ENCODE assay signal across 13 cellular contexts in the genomic region with DNA sequence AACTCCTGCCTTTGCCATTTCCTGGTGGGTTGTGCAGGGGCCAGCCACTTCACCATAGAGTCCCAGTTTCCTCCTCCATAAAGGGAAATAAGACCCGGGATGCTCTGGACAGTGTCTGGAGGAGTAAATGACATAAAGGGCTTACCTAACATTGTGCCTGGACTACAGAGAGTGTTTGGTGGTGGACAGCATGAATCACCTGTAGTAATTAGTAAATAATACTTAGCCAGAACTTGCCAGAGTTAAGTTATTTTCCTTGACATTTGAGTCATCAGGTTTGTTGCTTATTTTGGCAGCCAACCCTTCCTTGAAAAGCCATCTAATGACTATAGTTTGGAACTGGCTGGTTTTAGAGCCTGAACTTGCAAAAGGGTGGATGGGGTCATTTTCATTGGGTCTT.
A peak's percentile ranks its signal among the peaks of the same experiment; 100 is the strongest.
DNase-seq lines count a peak whose midpoint lies in the region; ATAC-seq and TF ChIP-seq lines count a peak whose summit lies in the region.
"Had no signal": no experiment of that assay in that cellular context is flagged by ENCODE, and none has a peak within 500 bp of the region (broad histone marks: within the 10 kb centered on the region; RNA-seq: fewer than 3 reads in every experiment).

No MANE protein-coding gene starts in this region.

- H3K27me3 Mint-ChIP-seq in chondrocyte (ENCODE audit: low read depth), result peaks cover 13% of the 10 kb centered on the region

- peaks cover 49% of the 10 kb centered on the region for H3K4me1 Mint-ChIP-seq in chondrocyte (ENCODE audit: low read depth)
- H3K4me1 Mint-ChIP-seq: stimulated activated naive CD8-positive, alpha-beta T cell treated with anti-CD3 and anti-CD28 coated beads, Interleukin-15, amount 100 ng/mL, for 72 hours had no signal

- TF ChIP-seq CTCF in heart left ventricle (IDR thresholded peaks at IDR 0.05) (no peak), chondrocyte (IDR thresholded peaks at IDR 0.05) (no peak), PC-9 (conservative IDR thresholded peaks at IDR 0.05) (no peak)

- no peak for TF ChIP-seq POLR2A in heart left ventricle (IDR thresholded peaks at IDR 0.05)

- DNase-seq in heart left ventricle (no peak), left ventricle myocardium superior (no peak), chondrocyte (ENCODE audit: low spot score) (no peak), kidney tubule cell (ENCODE audit: low spot score) (peak; percentile 59), aorta (no peak), SJCRH30 (no peak), NCI-H2227 (lab: John Stamatoyannopoulos, UW; ENCODE audit: unreplicated experiment) (no peak), PC-9 (no peak)
- DNase-seq: DMS79; NCI-H226; stimulated activated CD4-positive, alpha-beta T cell treated with anti-CD3 and anti-CD28 coated beads, Interleukin-4, amount 100 ng/mL, for 24 hours; stimulated activated naive CD8-positive, alpha-beta T cell treated with anti-CD3 and anti-CD28 coated beads, Interleukin-15, amount 100 ng/mL, for 72 hours had no signal

- H3K4me3 ChIP-seq in heart left ventricle (no peak overlapping the region), aorta (ENCODE audit: low read length in 2 of 2) (no peak overlapping the region), SJCRH30 (no peak overlapping the region), PC-9 (no peak overlapping the region)

- H4K20me1 ChIP-seq in PC-9 (ENCODE audit: insufficient read depth), result no peaks in the 10 kb centered on the region

- H3K9me2 ChIP-seq in PC-9 (ENCODE audit: insufficient read depth), result no peaks in the 10 kb centered on the region

- H2AFZ ChIP-seq in PC-9, result no peak overlapping the region

- no peak overlapping the region for H3K4me3 Mint-ChIP-seq in chondrocyte (ENCODE audit: unreplicated experiment)
- H3K4me3 Mint-ChIP-seq: stimulated activated naive CD8-positive, alpha-beta T cell treated with anti-CD3 and anti-CD28 coated beads, Interleukin-15, amount 100 ng/mL, for 72 hours had no signal

- ATAC-seq in heart left ventricle (no peak), left ventricle myocardium superior (no peak), aorta (ENCODE audit: low FRiP score) (no peak)
- ATAC-seq: stimulated activated naive CD8-positive, alpha-beta T cell treated with anti-CD3 and anti-CD28 coated beads, Interleukin-15, amount 100 ng/mL, for 72 hours had no signal

- H3K27ac ChIP-seq in heart left ventricle (peak overlapping the region; percentile 69 to 94 (median 88)), aorta (ENCODE audit: low read depth in 1 of 2, low read length in 2 of 2) (peak overlapping the region; percentile 95 to 99), SJCRH30 (no peak overlapping the region), PC-9 (no peak overlapping the region)
- H3K27ac ChIP-seq: neutrophil had no signal

- H3F3A ChIP-seq in PC-9 (ENCODE audit: insufficient read depth, low read depth), result no peaks in the 10 kb centered on the region

- intact Hi-C loops in heart left ventricle (cut with DNase I) (loop anchor here in 1 of 10 donors (5.0 to 10.0 kb wide), 2 partner anchors 51 to 479 kb away; no protein-coding TSS in a partner anchor), left ventricle myocardium superior (cut with micrococcal nuclease) (loop anchor here (2.0 kb wide), 1 partner anchor 29 kb away; no protein-coding TSS in a partner anchor), aorta (cut with DNase I) (no loop called here), PC-9 (cut with micrococcal nuclease; ENCODE audit: unreplicated experiment) (no loop called here)

- no peak overlapping the region for H3K4me2 ChIP-seq in PC-9

- peak overlapping the region; percentile 72 for H3K27ac Mint-ChIP-seq in chondrocyte (ENCODE audit: unreplicated experiment)
- H3K27ac Mint-ChIP-seq: stimulated activated naive CD8-positive, alpha-beta T cell treated with anti-CD3 and anti-CD28 coated beads, Interleukin-15, amount 100 ng/mL, for 72 hours had no signal

- H3K36me3 ChIP-seq in heart left ventricle (no peaks in the 10 kb centered on the region), aorta (ENCODE audit: control insufficient read depth in 1 of 2, insufficient read depth in 2 of 2, low read length in 1 of 2) (no peaks in the 10 kb centered on the region), SJCRH30 (no peaks in the 10 kb centered on the region), PC-9 (ENCODE audit: low read depth) (no peaks in the 10 kb centered on the region)
- H3K36me3 ChIP-seq: neutrophil had no signal

- POLR2A ChIA-PET in PC-9 (lab: Charles Lee; ENCODE audit: unreplicated experiment), result no interaction called here

- H3K27me3 ChIP-seq in heart left ventricle (no peaks in the 10 kb centered on the region), aorta (ENCODE audit: control insufficient read depth in 1 of 2, insufficient read depth in 2 of 2, low read length in 1 of 2) (no peaks in the 10 kb centered on the region), SJCRH30 (no peaks in the 10 kb centered on the region), PC-9 (ENCODE audit: insufficient read depth, low read depth) (peaks cover 53% of the 10 kb centered on the region)

- H3K79me2 ChIP-seq in PC-9 (ENCODE audit: low read depth), result no peaks in the 10 kb centered on the region

- H3K4me1 ChIP-seq in heart left ventricle (peaks cover 0 to 83% (median 28%) of the 10 kb centered on the region in 12 donors), aorta (ENCODE audit: control insufficient read depth in 1 of 2, insufficient read depth in 2 of 2, low read length in 2 of 2) (peaks cover 5 to 19% of the 10 kb centered on the region in 2 donors), SJCRH30 (peaks cover 42% of the 10 kb centered on the region), PC-9 (replicated peaks; ENCODE audit: insufficient read depth) (no peaks in the 10 kb centered on the region)

- WGBS in heart left ventricle, 4 donors, result 8 to 53% (median 32%) methylated on average over 1 of the region's 1 CpG
- WGBS in aorta, 2 donors, result 49 to 58% methylated on average over 1 of the region's 1 CpG

- CTCF ChIA-PET in PC-9 (lab: Charles Lee), result no interaction called here

- H3K36me3 Mint-ChIP-seq in chondrocyte (ENCODE audit: low read depth), result no peaks in the 10 kb centered on the region

- no peaks in the 10 kb centered on the region for H3K9me3 Mint-ChIP-seq in chondrocyte (ENCODE audit: low read depth)
- H3K9me3 Mint-ChIP-seq: stimulated activated naive CD8-positive, alpha-beta T cell treated with anti-CD3 and anti-CD28 coated beads, Interleukin-15, amount 100 ng/mL, for 72 hours had no signal

- BruUV-seq in PC-9 (replicated peaks; lab: Mats Ljungman, UMichigan), result no TSS peak

- H3K9me3 ChIP-seq in heart left ventricle, result no peaks in the 10 kb centered on the region
- H3K9me3 ChIP-seq in aorta (ENCODE audit: control insufficient read depth, low read length), result no peaks in the 10 kb centered on the region
- H3K9me3 ChIP-seq in SJCRH30 (replicated peaks), result no peaks in the 10 kb centered on the region
- no peaks in the 10 kb centered on the region for H3K9me3 ChIP-seq in PC-9 (ENCODE audit: insufficient read depth, low read depth)
- H3K9me3 ChIP-seq: neutrophil had no signal

Comparison
In these comparisons a context has a peak if more than half of its experiments do, and no peak if none do; other contexts are left out.
1. H3K27ac ChIP-seq: peak in heart left ventricle (12 of 12) and aorta (2 of 2); none in SJCRH30 (single experiment) and PC-9 (single experiment).